In genomic region chr1:203185585-203185984, GRCh38 we compare ENCODE assay signal across 24 cellular contexts. TPM values are rescaled to one million over a fixed set of nuclear protein-coding genes. Genes with fewer than 3 reads are reported as not detected.
DNase-seq lines count a peak whose midpoint lies in the region; ATAC-seq and TF ChIP-seq lines count a peak whose summit lies in the region.
"Had no signal": no experiment of that assay in that cellular context is flagged by ENCODE, and none has a peak within 500 bp of the region (broad histone marks: within the 10 kb centered on the region; RNA-seq: fewer than 3 reads in every experiment).

No MANE protein-coding gene starts in this region.

- H3K4me3 Mint-ChIP-seq in activated CD4-positive, alpha-beta T cell treated with anti-CD3 and anti-CD28 coated beads, Interleukin-2, amount 10 ng/mL, durations not matched to agents 7 days and 5 days, result no peak overlapping the region
- H3K4me3 Mint-ChIP-seq: CD4-positive, alpha-beta memory T cell; effector memory CD8-positive, alpha-beta T cell; natural killer cell treated with Interleukin-12 subunit alpha and Interleukin-12 subunit beta and Interleukin-15 and Interleukin-18, amount 100 ng/mL, for 72 hours; T-helper 1 cell treated with Interleukin-12 subunit alpha and Interleukin-12 subunit beta and Interleukin-4 antibody, amounts not matched to agents 30 μg/mL and 1 μg/mL, for 36 hours; type B pancreatic cell had no signal

- H3K4me3 ChIP-seq in mesendoderm (ENCODE audit: low read length), result no peak overlapping the region
- no peak overlapping the region for H3K4me3 ChIP-seq in tibial nerve
- H3K4me3 ChIP-seq: right lobe of liver, stomach had no signal

- CTCF ChIA-PET in activated CD4-positive, alpha-beta T cell treated with anti-CD3 and anti-CD28 coated beads, Interleukin-2, amount 10 ng/mL, durations not matched to agents 7 days and 5 days (lab: Charles Lee), result interaction anchor here (0.9 kb wide), 1 partner anchor 15 kb away, joined by 3 read pairs; no protein-coding TSS in a partner anchor

- no peaks in the 10 kb centered on the region for H3K4me1 Mint-ChIP-seq in activated CD4-positive, alpha-beta T cell treated with anti-CD3 and anti-CD28 coated beads, Interleukin-2, amount 10 ng/mL, durations not matched to agents 7 days and 5 days
- H3K4me1 Mint-ChIP-seq: CD4-positive, alpha-beta memory T cell had no signal

- H2BK15ac ChIP-seq in mesendoderm (replicated peaks; ENCODE audit: low read depth), result no peak overlapping the region

- no peak overlapping the region for H3K4ac ChIP-seq in mesendoderm (ENCODE audit: low read depth, low read length)

- no peak for TF ChIP-seq EP300 in tibial nerve (IDR thresholded peaks at IDR 0.05)

- no peaks in the 10 kb centered on the region for H3K9me3 Mint-ChIP-seq in activated CD4-positive, alpha-beta T cell treated with anti-CD3 and anti-CD28 coated beads, Interleukin-2, amount 10 ng/mL, durations not matched to agents 7 days and 5 days
- H3K9me3 Mint-ChIP-seq: effector memory CD8-positive, alpha-beta T cell; natural killer cell treated with Interleukin-12 subunit alpha and Interleukin-12 subunit beta and Interleukin-15 and Interleukin-18, amount 100 ng/mL, for 72 hours; T-helper 1 cell treated with Interleukin-12 subunit alpha and Interleukin-12 subunit beta and Interleukin-4 antibody, amounts not matched to agents 30 μg/mL and 1 μg/mL, for 36 hours; type B pancreatic cell had no signal

- H2BK5ac ChIP-seq in mesendoderm (ENCODE audit: low read length), result no peak overlapping the region

- no peak overlapping the region for H3K27ac Mint-ChIP-seq in activated CD4-positive, alpha-beta T cell treated with anti-CD3 and anti-CD28 coated beads, Interleukin-2, amount 10 ng/mL, durations not matched to agents 7 days and 5 days
- H3K27ac Mint-ChIP-seq: effector memory CD8-positive, alpha-beta T cell; natural killer cell treated with Interleukin-12 subunit alpha and Interleukin-12 subunit beta and Interleukin-15 and Interleukin-18, amount 100 ng/mL, for 72 hours; T-helper 1 cell treated with Interleukin-12 subunit alpha and Interleukin-12 subunit beta and Interleukin-4 antibody, amounts not matched to agents 30 μg/mL and 1 μg/mL, for 36 hours; type B pancreatic cell had no signal

- H4K5ac ChIP-seq in mesendoderm (ENCODE audit: low read length), result no peak overlapping the region

- peaks cover 2% of the 10 kb centered on the region for H3K27me3 Mint-ChIP-seq in activated CD4-positive, alpha-beta T cell treated with anti-CD3 and anti-CD28 coated beads, Interleukin-2, amount 10 ng/mL, durations not matched to agents 7 days and 5 days

- peak; percentile 16 for DNase-seq in activated CD4-positive, CD25-positive, alpha-beta regulatory T cell treated with anti-CD3 and anti-CD28 coated beads, Interleukin-2, amount 50 U/mL, for 72 hours
- DNase-seq in caudate nucleus (lab: John Stamatoyannopoulos, UW) (peak in 1 of 61 donors; percentile 92), mesendoderm (no peak), substantia nigra (lab: John Stamatoyannopoulos, UW) (peak in 2 of 49 donors; percentile 65 to 76), tibial nerve (ENCODE audit: low spot score in 2 of 2) (no peak)
- no peak for DNase-seq in activated CD4-positive, alpha-beta T cell treated with anti-CD3 and anti-CD28 coated beads, Interleukin-2, amount 10 ng/mL, durations not matched to agents 7 days and 5 days
- DNase-seq: CD4-positive, alpha-beta memory T cell; effector memory CD8-positive, alpha-beta T cell; KG1; left lung; NCI-H187 treated with DMSO at 0.1 percent for 48 hours; stomach had no signal

- TF ChIP-seq POLR2A in tibial nerve (IDR thresholded peaks at IDR 0.05), result no peak

- no peak overlapping the region for H4K8ac ChIP-seq in mesendoderm (ENCODE audit: low read depth, low read length)

- H2AK5ac ChIP-seq in mesendoderm (ENCODE audit: low read length), result peak overlapping the region; percentile 46

- H3K9me3 ChIP-seq in tibial nerve, result no peaks in the 10 kb centered on the region
- H3K9me3 ChIP-seq: left lung, right lobe of liver, stomach had no signal

- H3K23ac ChIP-seq in mesendoderm (ENCODE audit: low read length), result no peak overlapping the region

- H3K36me3 ChIP-seq in mesendoderm (ENCODE audit: control insufficient read depth, insufficient read depth, low read length) (no peaks in the 10 kb centered on the region), tibial nerve (no peaks in the 10 kb centered on the region)
- H3K36me3 ChIP-seq: right lobe of liver, stomach had no signal

- H3K18ac ChIP-seq in mesendoderm (ENCODE audit: low read length), result no peak overlapping the region

- no peak overlapping the region for H3K4me2 ChIP-seq in mesendoderm (ENCODE audit: low read length)

- no peaks in the 10 kb centered on the region for H3K79me1 ChIP-seq in mesendoderm (ENCODE audit: low read length)

- WGBS in mesendoderm (ENCODE audit: extremely low coverage, insufficient coverage, low lambda C conversion rate), result no CpG with 5 or more reads among the region's 4 CpGs
- WGBS in tibial nerve, 2 donors, result 80 to 81% methylated on average over 4 of the region's 4 CpGs

- no peak for TF ChIP-seq CTCF in tibial nerve (IDR thresholded peaks at IDR 0.05)

- peak overlapping the region; percentile 10 for H3K56ac ChIP-seq in mesendoderm (ENCODE audit: low read length)

- no peak overlapping the region for H3K9ac ChIP-seq in mesendoderm (ENCODE audit: low read length)

- no peaks in the 10 kb centered on the region for H3K79me2 ChIP-seq in mesendoderm (ENCODE audit: control insufficient read depth, insufficient read depth, low read length)

- no peak for ATAC-seq in activated CD4-positive, CD25-positive, alpha-beta regulatory T cell treated with anti-CD3 and anti-CD28 coated beads, Interleukin-2, amount 50 U/mL, for 24 hours
- no peak for ATAC-seq in SK-N-SH treated with all-trans-retinoic acid at 6 μM for 48 hours
- ATAC-seq: effector memory CD8-positive, alpha-beta T cell; natural killer cell treated with Interleukin-12 subunit alpha and Interleukin-12 subunit beta and Interleukin-15 and Interleukin-18, amount 100 ng/mL, for 72 hours had no signal

- H3K4me1 ChIP-seq in mesendoderm (ENCODE audit: control insufficient read depth, low read depth, low read length) (peaks cover 11% of the 10 kb centered on the region), tibial nerve (peaks cover 0 to 23% (median 0%) of the 10 kb centered on the region in 4 donors)
- H3K4me1 ChIP-seq: right lobe of liver had no signal

- H3K27ac ChIP-seq in caudate nucleus (ENCODE audit: low read depth, low read length) (peak overlapping the region; percentile 71), mesendoderm (ENCODE audit: low read depth, low read length) (no peak overlapping the region), substantia nigra (ENCODE audit: low read depth, low read length, poor library complexity, severe bottlenecking) (peak overlapping the region; percentile 36), tibial nerve (no peak overlapping the region)
- H3K27ac ChIP-seq: 22Rv1, right lobe of liver had no signal

- POLR2A ChIA-PET in activated CD4-positive, alpha-beta T cell treated with anti-CD3 and anti-CD28 coated beads, Interleukin-2, amount 10 ng/mL, durations not matched to agents 7 days and 5 days (lab: Charles Lee), result no interaction called here

- no peaks in the 10 kb centered on the region for H3K36me3 Mint-ChIP-seq in activated CD4-positive, alpha-beta T cell treated with anti-CD3 and anti-CD28 coated beads, Interleukin-2, amount 10 ng/mL, durations not matched to agents 7 days and 5 days (ENCODE audit: low read depth)
- H3K36me3 Mint-ChIP-seq: CD4-positive, alpha-beta memory T cell; natural killer cell treated with Interleukin-12 subunit alpha and Interleukin-12 subunit beta and Interleukin-15 and Interleukin-18, amount 100 ng/mL, for 72 hours; type B pancreatic cell had no signal

- H3K27me3 ChIP-seq in mesendoderm (ENCODE audit: insufficient read depth, low read length, poor library complexity) (no peaks in the 10 kb centered on the region), tibial nerve (no peaks in the 10 kb centered on the region)
- H3K27me3 ChIP-seq: left lung, right lobe of liver had no signal

- no peak overlapping the region for H2BK120ac ChIP-seq in mesendoderm (ENCODE audit: low read depth, low read length)

TF ChIP-seq in SK-N-SH treated with all-trans-retinoic acid at 6 μM for 48 hours, 23 proteins besides CTCF, POLR2A, EP300 and RAD21 (continues in another document):
- TF ChIP-seq ZFP30 (CRISPR knock-in tag; IDR thresholded peaks at IDR 0.05) (no peak), SNAI2 (CRISPR knock-in tag; IDR thresholded peaks at IDR 0.05) (no peak), RARB (CRISPR knock-in tag; IDR thresholded peaks at IDR 0.05) (no peak)

RNA-seq across cellular contexts. Expression of gene CHI3L1, which starts 0.9 kb away (rescaled TPM):
- 0.22 TPM for polyA plus RNA-seq in mesendoderm (2013, experiment 1 of 2)
- 0.20 TPM for polyA plus RNA-seq in mesendoderm (2013, experiment 2 of 2)
- 100 to 1,000 TPM in 1 of 4 donors, 10 to 100 TPM in 1, 1 to 10 TPM in 1, not detected in 1; 5.0 to 150 (median 18.8) TPM for total RNA-seq in tibial nerve
- total RNA-seq in activated CD4-positive, alpha-beta T cell treated with anti-CD3 and anti-CD28 coated beads, Interleukin-2, amount 10 ng/mL, durations not matched to agents 7 days and 5 days, result not detected
- total RNA-seq: frontal cortex, HT-29, RPMI7951 had no signal
- polyA plus RNA-seq: CD4-positive, alpha-beta memory T cell had no signal

RNA-seq across cellular contexts. Expression of gene MYBPH, which starts 10.0 kb away (rescaled TPM):
- polyA plus RNA-seq in mesendoderm (2013, experiment 1 of 2), result not detected
- 0.04 TPM for polyA plus RNA-seq in mesendoderm (2013, experiment 2 of 2)
- not detected for total RNA-seq in tibial nerve
- total RNA-seq in activated CD4-positive, alpha-beta T cell treated with anti-CD3 and anti-CD28 coated beads, Interleukin-2, amount 10 ng/mL, durations not matched to agents 7 days and 5 days, result not detected
- total RNA-seq: CD4-positive, alpha-beta memory T cell; esophagus mucosa; frontal cortex; HT-29; natural killer cell treated with Interleukin-12 subunit alpha and Interleukin-12 subunit beta and Interleukin-15 and Interleukin-18, amount 100 ng/mL, for 72 hours; SK-MEL-5; stomach had no signal
- polyA plus RNA-seq: CD4-positive, alpha-beta memory T cell had no signal

RNA-seq across cellular contexts. Expression of gene CHIT1, which starts 43.9 kb away (rescaled TPM):
- not detected for polyA plus RNA-seq in mesendoderm (2013, experiment 1 of 2)
- not detected for polyA plus RNA-seq in mesendoderm (2013, experiment 2 of 2)
- under 1 TPM in 2 of 4 donors, not detected in 2; 0.39 to 0.42 TPM for total RNA-seq in tibial nerve
- under 1 TPM; 0.30 to 0.42 TPM for total RNA-seq in activated CD4-positive, alpha-beta T cell treated with anti-CD3 and anti-CD28 coated beads, Interleukin-2, amount 10 ng/mL, durations not matched to agents 7 days and 5 days
- total RNA-seq: HT-29, RPMI7951, SK-MEL-5 had no signal
- polyA plus RNA-seq: CD4-positive, alpha-beta memory T cell had no signal

RNA-seq across cellular contexts. Expression of gene ADORA1, which starts 58.1 kb away (rescaled TPM):
- 8.0 TPM for polyA plus RNA-seq in mesendoderm (2013, experiment 1 of 2)
- polyA plus RNA-seq in mesendoderm (2013, experiment 2 of 2), result 8.0 TPM
- 1 to 10 TPM in 2 of 4 donors, under 1 TPM in 2; 0.30 to 2.2 (median 0.96) TPM for total RNA-seq in tibial nerve
- total RNA-seq in activated CD4-positive, alpha-beta T cell treated with anti-CD3 and anti-CD28 coated beads, Interleukin-2, amount 10 ng/mL, durations not matched to agents 7 days and 5 days, result not detected
- total RNA-seq: CD4-positive, alpha-beta memory T cell; natural killer cell treated with Interleukin-12 subunit alpha and Interleukin-12 subunit beta and Interleukin-15 and Interleukin-18, amount 100 ng/mL, for 72 hours had no signal

Comparison
In these comparisons a context has a peak if more than half of its experiments do, and no peak if none do; other contexts are left out.
1. H3K27ac ChIP-seq: peak in caudate nucleus (single experiment) and substantia nigra (single experiment); none in mesendoderm (single experiment) and tibial nerve (0 of 4).